In the genomic region with DNA sequence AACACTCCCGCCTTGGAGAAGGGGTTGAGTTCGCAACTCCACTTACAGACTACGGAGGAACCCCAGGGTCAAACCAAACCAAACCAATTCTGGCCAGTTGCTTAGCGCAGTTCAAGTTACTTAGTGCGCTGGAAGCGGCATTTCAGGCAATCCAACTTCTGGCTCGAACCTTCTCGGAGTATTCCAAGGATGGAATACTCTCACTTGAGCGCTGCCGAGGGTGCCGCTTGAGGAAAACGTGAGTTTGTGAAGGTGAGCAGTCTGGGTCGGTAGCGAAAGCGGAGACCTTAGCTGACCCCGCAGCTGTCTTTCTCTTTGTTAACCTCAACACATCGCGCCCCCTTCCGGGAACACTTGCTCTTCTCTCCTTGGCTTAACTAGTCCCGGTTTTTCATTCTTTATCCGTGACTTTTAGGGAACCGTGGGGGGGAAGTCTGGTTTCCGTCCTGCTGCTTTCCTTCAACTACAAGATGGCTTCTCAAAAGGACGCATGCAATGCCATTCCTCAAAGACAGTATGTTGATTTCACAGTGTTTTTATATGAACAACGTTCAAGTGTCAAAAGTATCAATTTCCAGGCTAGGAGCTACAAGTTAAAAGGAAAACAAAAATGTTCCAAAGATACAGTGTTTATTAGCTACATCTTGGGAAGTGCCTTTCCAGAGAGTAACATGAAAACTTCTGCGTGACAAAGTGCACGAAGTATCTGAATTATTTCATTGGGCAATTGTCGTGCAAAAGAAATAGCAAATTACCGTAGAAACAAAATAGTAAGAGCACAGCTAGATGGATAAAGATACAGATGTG, we compare ENCODE assay signal across 1 cellular context.
TF ChIP-seq lines count a peak whose summit lies in the region.

No MANE protein-coding gene starts in this region.

TF ChIP-seq in GM12878, 131 proteins besides CTCF, POLR2A, EP300 and RAD21 (continued from another document and continues in another):
- TF ChIP-seq IKZF1 (conservative IDR thresholded peaks at IDR 0.05) (no peak), EGR1 (IDR thresholded peaks at IDR 0.05; ENCODE audit: borderline replicate concordance in 1 of 2, low read depth in 2 of 2, low read length in 2 of 2) (no peak), BMI1 (IDR thresholded peaks at IDR 0.05; ENCODE audit: borderline replicate concordance) (no peak), SREBF1 (IDR thresholded peaks at IDR 0.05; ENCODE audit: low read length) (no peak), CEBPB (IDR thresholded peaks at IDR 0.05; ENCODE audit: borderline replicate concordance in 1 of 2, low read depth in 2 of 2, low read length in 2 of 2) (no peak), EZH2 (IDR thresholded peaks at IDR 0.05; ENCODE audit: borderline replicate concordance, control insufficient read depth, low read depth, low read length) (no peak), BRCA1 (IDR thresholded peaks at IDR 0.05; ENCODE audit: low read depth, low read length) (no peak), TAF1 (IDR thresholded peaks at IDR 0.05; ENCODE audit: borderline replicate concordance, low read depth, low read length) (peak; percentile 70; the same call in 1 of the 2 replicates), CBX3 (IDR thresholded peaks at IDR 0.05; ENCODE audit: borderline replicate concordance, low read depth) (no peak), SRF (IDR thresholded peaks at IDR 0.05; ENCODE audit: low read depth in 2 of 2, low read length in 2 of 2) (no peak), ESRRA (IDR thresholded peaks at IDR 0.05; ENCODE audit: low read length) (no peak), NFIC (IDR thresholded peaks at IDR 0.05; ENCODE audit: low read depth, low read length) (no peak), TCF7 (IDR thresholded peaks at IDR 0.05; ENCODE audit: borderline replicate concordance) (no peak), GATAD2B (conservative IDR thresholded peaks at IDR 0.05; ENCODE audit: low read depth) (0 out of 2 replicates have a peak, but pooled peaks have one; percentile 31), BHLHE40 (IDR thresholded peaks at IDR 0.05; ENCODE audit: borderline replicate concordance in 1 of 2, low read depth in 2 of 2, low read length in 1 of 2) (peak; percentile 48 to 51; a peak in 1 of 4 replicates), CREB1 (IDR thresholded peaks at IDR 0.05; ENCODE audit: low read depth) (no peak), SMC3 (IDR thresholded peaks at IDR 0.05; ENCODE audit: borderline replicate concordance, low read length) (peak; percentile 35; the same call in 1 of the 2 replicates), JUND (IDR thresholded peaks at IDR 0.05; ENCODE audit: low read depth, low read length) (no peak), NFYA (IDR thresholded peaks at IDR 0.05; ENCODE audit: borderline replicate concordance, low read depth, low read length) (no peak), BACH1 (IDR thresholded peaks at IDR 0.05; ENCODE audit: borderline replicate concordance) (0 out of 2 replicates have a peak, but pooled peaks have one; percentile 34), LARP7 (IDR thresholded peaks at IDR 0.05) (no peak; the same call in 1 of the 2 replicates), NBN (IDR thresholded peaks at IDR 0.05) (peak; percentile 81), KAT2A (conservative IDR thresholded peaks at IDR 0.05; ENCODE audit: control insufficient read depth, low read depth, low read length) (no peak), PML (IDR thresholded peaks at IDR 0.05; ENCODE audit: low read length) (no peak), RAD51 (IDR thresholded peaks at IDR 0.05) (no peak), ZNF622 (IDR thresholded peaks at IDR 0.05) (no peak), STAT3 (IDR thresholded peaks at IDR 0.05; ENCODE audit: low read depth, low read length) (0 out of 2 replicates have a peak, but pooled peaks have one; percentile 6), POLR2AphosphoS2 (IDR thresholded peaks at IDR 0.05; ENCODE audit: low read depth, low read length) (no peak), ZNF217 (IDR thresholded peaks at IDR 0.05) (no peak), WRNIP1 (IDR thresholded peaks at IDR 0.05; ENCODE audit: borderline replicate concordance, low read depth, low read length) (no peak), NRF1 (conservative IDR thresholded peaks at IDR 0.05; ENCODE audit: low read depth, low read length) (no peak), ATF7 (IDR thresholded peaks at IDR 0.05; ENCODE audit: low read depth) (peak; percentile 46; the same call in 1 of the 2 replicates), HDAC2 (IDR thresholded peaks at IDR 0.05) (no peak), RBBP5 (conservative IDR thresholded peaks at IDR 0.05) (peak; percentile 62; the same call in 1 of the 2 replicates), YY1 (IDR thresholded peaks at IDR 0.05; ENCODE audit: low read depth, low read length) (peak; percentile 77), IKZF2 (IDR thresholded peaks at IDR 0.05) (peak in 1 of 2 experiments; percentile 73; a peak in 3 of 4 replicates), YBX1 (IDR thresholded peaks at IDR 0.05) (no peak), PAX5 (IDR thresholded peaks at IDR 0.05; ENCODE audit: borderline replicate concordance, low read depth, low read length) (no peak), FOXK2 (IDR thresholded peaks at IDR 0.05) (no peak), ZNF24 (IDR thresholded peaks at IDR 0.05) (0 out of 2 replicates have a peak, but pooled peaks have one; percentile 29), CHD4 (IDR thresholded peaks at IDR 0.05) (no peak), RELA (IDR thresholded peaks at IDR 0.05; ENCODE audit: borderline replicate concordance, partially characterized antibody) (peak; percentile 6), CBFB (IDR thresholded peaks at IDR 0.05; ENCODE audit: low read depth) (no peak), ZBED1 (IDR thresholded peaks at IDR 0.05; ENCODE audit: borderline replicate concordance) (no peak), FOXM1 (IDR thresholded peaks at IDR 0.05; ENCODE audit: low read depth, low read length) (peak; percentile 61; the same call in 1 of the 2 replicates)
- TF ChIP-seq, protein P1, sequence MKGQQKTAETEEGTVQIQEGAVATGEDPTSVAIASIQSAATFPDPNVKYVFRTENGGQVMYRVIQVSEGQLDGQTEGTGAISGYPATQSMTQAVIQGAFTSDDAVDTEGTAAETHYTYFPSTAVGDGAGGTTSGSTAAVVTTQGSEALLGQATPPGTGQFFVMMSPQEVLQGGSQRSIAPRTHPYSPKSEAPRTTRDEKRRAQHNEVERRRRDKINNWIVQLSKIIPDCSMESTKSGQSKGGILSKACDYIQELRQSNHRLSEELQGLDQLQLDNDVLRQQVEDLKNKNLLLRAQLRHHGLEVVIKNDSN (IDR thresholded peaks at IDR 0.05; ENCODE audit: borderline replicate concordance, extremely low read length, insufficient read depth, low read depth, low read length), result no peak
- TF ChIP-seq, protein P2, sequence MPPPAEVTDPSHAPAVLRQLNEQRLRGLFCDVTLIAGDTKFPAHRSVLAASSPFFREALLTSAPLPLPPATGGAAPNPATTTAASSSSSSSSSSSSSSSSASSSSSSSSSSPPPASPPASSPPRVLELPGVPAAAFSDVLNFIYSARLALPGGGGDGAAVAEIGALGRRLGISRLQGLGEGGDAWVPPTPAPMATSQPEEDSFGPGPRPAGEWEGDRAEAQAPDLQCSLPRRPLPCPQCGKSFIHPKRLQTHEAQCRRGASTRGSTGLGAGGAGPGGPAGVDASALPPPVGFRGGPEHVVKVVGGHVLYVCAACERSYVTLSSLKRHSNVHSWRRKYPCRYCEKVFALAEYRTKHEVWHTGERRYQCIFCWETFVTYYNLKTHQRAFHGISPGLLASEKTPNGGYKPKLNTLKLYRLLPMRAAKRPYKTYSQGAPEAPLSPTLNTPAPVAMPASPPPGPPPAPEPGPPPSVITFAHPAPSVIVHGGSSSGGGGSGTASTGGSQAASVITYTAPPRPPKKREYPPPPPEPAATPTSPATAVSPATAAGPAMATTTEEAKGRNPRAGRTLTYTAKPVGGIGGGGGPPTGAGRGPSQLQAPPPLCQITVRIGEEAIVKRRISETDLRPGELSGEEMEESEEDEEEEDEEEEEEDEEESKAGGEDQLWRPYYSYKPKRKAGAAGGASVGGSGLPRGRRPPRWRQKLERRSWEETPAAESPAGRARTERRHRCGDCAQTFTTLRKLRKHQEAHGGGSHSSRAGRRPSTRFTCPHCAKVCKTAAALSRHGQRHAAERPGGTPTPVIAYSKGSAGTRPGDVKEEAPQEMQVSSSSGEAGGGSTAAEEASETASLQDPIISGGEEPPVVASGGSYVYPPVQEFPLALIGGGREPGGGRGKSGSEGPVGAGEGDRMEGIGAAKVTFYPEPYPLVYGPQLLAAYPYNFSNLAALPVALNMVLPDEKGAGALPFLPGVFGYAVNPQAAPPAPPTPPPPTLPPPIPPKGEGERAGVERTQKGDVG (CRISPR knock-in tag; IDR thresholded peaks at IDR 0.05), result no peak
- TF ChIP-seq, protein P3, sequence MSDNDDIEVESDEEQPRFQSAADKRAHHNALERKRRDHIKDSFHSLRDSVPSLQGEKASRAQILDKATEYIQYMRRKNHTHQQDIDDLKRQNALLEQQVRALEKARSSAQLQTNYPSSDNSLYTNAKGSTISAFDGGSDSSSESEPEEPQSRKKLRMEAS (IDR thresholded peaks at IDR 0.05; ENCODE audit: low read depth, low read length), result no peak; the same call in 1 of the 2 replicates
- TF ChIP-seq, protein P4, sequence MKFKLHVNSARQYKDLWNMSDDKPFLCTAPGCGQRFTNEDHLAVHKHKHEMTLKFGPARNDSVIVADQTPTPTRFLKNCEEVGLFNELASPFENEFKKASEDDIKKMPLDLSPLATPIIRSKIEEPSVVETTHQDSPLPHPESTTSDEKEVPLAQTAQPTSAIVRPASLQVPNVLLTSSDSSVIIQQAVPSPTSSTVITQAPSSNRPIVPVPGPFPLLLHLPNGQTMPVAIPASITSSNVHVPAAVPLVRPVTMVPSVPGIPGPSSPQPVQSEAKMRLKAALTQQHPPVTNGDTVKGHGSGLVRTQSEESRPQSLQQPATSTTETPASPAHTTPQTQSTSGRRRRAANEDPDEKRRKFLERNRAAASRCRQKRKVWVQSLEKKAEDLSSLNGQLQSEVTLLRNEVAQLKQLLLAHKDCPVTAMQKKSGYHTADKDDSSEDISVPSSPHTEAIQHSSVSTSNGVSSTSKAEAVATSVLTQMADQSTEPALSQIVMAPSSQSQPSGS (IDR thresholded peaks at IDR 0.05; ENCODE audit: low read length), result no peak; the same call in 1 of the 2 replicates
- TF ChIP-seq, protein P5, sequence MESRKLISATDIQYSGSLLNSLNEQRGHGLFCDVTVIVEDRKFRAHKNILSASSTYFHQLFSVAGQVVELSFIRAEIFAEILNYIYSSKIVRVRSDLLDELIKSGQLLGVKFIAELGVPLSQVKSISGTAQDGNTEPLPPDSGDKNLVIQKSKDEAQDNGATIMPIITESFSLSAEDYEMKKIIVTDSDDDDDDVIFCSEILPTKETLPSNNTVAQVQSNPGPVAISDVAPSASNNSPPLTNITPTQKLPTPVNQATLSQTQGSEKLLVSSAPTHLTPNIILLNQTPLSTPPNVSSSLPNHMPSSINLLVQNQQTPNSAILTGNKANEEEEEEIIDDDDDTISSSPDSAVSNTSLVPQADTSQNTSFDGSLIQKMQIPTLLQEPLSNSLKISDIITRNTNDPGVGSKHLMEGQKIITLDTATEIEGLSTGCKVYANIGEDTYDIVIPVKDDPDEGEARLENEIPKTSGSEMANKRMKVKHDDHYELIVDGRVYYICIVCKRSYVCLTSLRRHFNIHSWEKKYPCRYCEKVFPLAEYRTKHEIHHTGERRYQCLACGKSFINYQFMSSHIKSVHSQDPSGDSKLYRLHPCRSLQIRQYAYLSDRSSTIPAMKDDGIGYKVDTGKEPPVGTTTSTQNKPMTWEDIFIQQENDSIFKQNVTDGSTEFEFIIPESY (IDR thresholded peaks at IDR 0.05), result no peak
- TF ChIP-seq, protein P6, sequence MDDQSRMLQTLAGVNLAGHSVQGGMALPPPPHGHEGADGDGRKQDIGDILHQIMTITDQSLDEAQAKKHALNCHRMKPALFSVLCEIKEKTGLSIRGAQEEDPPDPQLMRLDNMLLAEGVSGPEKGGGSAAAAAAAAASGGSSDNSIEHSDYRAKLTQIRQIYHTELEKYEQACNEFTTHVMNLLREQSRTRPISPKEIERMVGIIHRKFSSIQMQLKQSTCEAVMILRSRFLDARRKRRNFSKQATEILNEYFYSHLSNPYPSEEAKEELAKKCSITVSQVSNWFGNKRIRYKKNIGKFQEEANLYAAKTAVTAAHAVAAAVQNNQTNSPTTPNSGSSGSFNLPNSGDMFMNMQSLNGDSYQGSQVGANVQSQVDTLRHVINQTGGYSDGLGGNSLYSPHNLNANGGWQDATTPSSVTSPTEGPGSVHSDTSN (IDR thresholded peaks at IDR 0.05; ENCODE audit: insufficient replicate concordance, low read depth, low read length), result no peak
- TF ChIP-seq, protein P7, sequence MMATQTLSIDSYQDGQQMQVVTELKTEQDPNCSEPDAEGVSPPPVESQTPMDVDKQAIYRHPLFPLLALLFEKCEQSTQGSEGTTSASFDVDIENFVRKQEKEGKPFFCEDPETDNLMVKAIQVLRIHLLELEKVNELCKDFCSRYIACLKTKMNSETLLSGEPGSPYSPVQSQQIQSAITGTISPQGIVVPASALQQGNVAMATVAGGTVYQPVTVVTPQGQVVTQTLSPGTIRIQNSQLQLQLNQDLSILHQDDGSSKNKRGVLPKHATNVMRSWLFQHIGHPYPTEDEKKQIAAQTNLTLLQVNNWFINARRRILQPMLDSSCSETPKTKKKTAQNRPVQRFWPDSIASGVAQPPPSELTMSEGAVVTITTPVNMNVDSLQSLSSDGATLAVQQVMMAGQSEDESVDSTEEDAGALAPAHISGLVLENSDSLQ (IDR thresholded peaks at IDR 0.05), result no peak
- TF ChIP-seq, protein P8, sequence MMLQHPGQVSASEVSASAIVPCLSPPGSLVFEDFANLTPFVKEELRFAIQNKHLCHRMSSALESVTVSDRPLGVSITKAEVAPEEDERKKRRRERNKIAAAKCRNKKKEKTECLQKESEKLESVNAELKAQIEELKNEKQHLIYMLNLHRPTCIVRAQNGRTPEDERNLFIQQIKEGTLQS (IDR thresholded peaks at IDR 0.05; ENCODE audit: borderline replicate concordance, extremely low read depth, low read depth, low read length), result no peak
- TF ChIP-seq, protein P9, sequence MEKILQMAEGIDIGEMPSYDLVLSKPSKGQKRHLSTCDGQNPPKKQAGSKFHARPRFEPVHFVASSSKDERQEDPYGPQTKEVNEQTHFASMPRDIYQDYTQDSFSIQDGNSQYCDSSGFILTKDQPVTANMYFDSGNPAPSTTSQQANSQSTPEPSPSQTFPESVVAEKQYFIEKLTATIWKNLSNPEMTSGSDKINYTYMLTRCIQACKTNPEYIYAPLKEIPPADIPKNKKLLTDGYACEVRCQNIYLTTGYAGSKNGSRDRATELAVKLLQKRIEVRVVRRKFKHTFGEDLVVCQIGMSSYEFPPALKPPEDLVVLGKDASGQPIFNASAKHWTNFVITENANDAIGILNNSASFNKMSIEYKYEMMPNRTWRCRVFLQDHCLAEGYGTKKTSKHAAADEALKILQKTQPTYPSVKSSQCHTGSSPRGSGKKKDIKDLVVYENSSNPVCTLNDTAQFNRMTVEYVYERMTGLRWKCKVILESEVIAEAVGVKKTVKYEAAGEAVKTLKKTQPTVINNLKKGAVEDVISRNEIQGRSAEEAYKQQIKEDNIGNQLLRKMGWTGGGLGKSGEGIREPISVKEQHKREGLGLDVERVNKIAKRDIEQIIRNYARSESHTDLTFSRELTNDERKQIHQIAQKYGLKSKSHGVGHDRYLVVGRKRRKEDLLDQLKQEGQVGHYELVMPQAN (conservative IDR thresholded peaks at IDR 0.05), result peak; percentile 42; the same call in 1 of the 2 replicates
